9 cellular contexts compared by ENCODE assay signal in genomic region chr11:6298605-6299004, GRCh38. TPM values are rescaled to one million over a fixed set of nuclear protein-coding genes. Genes with fewer than 3 reads are reported as not detected.
DNase-seq lines count a peak whose midpoint lies in the region; ATAC-seq and TF ChIP-seq lines count a peak whose summit lies in the region.
"Had no signal": no experiment of that assay in that cellular context is flagged by ENCODE, and none has a peak within 500 bp of the region (broad histone marks: within the 10 kb centered on the region; RNA-seq: fewer than 3 reads in every experiment).

No MANE protein-coding gene starts in this region.

- no peak overlapping the region for H3K27ac ChIP-seq in OCI-LY3 (ENCODE audit: low read length)
- H3K27ac ChIP-seq: BLaER1 treated with 17β-estradiol and CSF1 and Interleukin-3, amounts not matched to agents 10 nM and 100 nM had no signal

- peaks cover 23 to 36% of the 10 kb centered on the region in 2 donors for H3K27me3 Mint-ChIP-seq in effector memory CD8-positive, alpha-beta T cell

- DNase-seq in NCI-H2196 treated with DMSO at 0.1 percent for 48 hours (lab: John Stamatoyannopoulos, UW; ENCODE audit: unreplicated experiment): peak; percentile 13
- DNase-seq in NCI-H2196 (lab: John Stamatoyannopoulos, UW; ENCODE audit: unreplicated experiment): no peak
- no peak for DNase-seq in effector memory CD8-positive, alpha-beta T cell
- DNase-seq in omental fat pad (ENCODE audit: low spot score): no peak
- no peak for DNase-seq in inferior parietal cortex (ENCODE audit: extremely low spot score)

- H3K4me1 ChIP-seq in OCI-LY3 (ENCODE audit: low read length): no peaks in the 10 kb centered on the region
- H3K4me1 ChIP-seq: BLaER1 treated with 17β-estradiol and CSF1 and Interleukin-3, amounts not matched to agents 10 nM and 100 nM had no signal

- H3K9me3 Mint-ChIP-seq in effector memory CD8-positive, alpha-beta T cell: no peaks in the 10 kb centered on the region

- H3K27me3 ChIP-seq in OCI-LY3 (ENCODE audit: low read depth, low read length): no peaks in the 10 kb centered on the region
- H3K27me3 ChIP-seq: BLaER1 treated with 17β-estradiol and CSF1 and Interleukin-3, amounts not matched to agents 10 nM and 100 nM had no signal

- no peak overlapping the region for H3K4me3 ChIP-seq in OCI-LY3 (ENCODE audit: low read length)
- H3K4me3 ChIP-seq: BLaER1 treated with 17β-estradiol and CSF1 and Interleukin-3, amounts not matched to agents 10 nM and 100 nM had no signal

- ATAC-seq in HG02798 (IDR thresholded peaks at IDR 0.05; ENCODE audit: poor library complexity, unreplicated experiment) (peak; percentile 79), omental fat pad (ENCODE audit: low FRiP score) (peak; percentile 45), HG03045 (IDR thresholded peaks at IDR 0.05; ENCODE audit: unreplicated experiment) (no peak)
- ATAC-seq in effector memory CD8-positive, alpha-beta T cell (replicated peaks): peak; percentile 36

- no peak overlapping the region for H3K27ac Mint-ChIP-seq in effector memory CD8-positive, alpha-beta T cell

- H3K36me3 Mint-ChIP-seq in effector memory CD8-positive, alpha-beta T cell (ENCODE audit: insufficient read depth): no peaks in the 10 kb centered on the region

- H3K9ac ChIP-seq in OCI-LY3 (ENCODE audit: low read length): no peak overlapping the region
- H3K9ac ChIP-seq: BLaER1 treated with 17β-estradiol and CSF1 and Interleukin-3, amounts not matched to agents 10 nM and 100 nM had no signal

- no peaks in the 10 kb centered on the region for H3K36me3 ChIP-seq in OCI-LY3 (replicated peaks; ENCODE audit: low read depth, low read length)
- H3K36me3 ChIP-seq: BLaER1 treated with 17β-estradiol and CSF1 and Interleukin-3, amounts not matched to agents 10 nM and 100 nM had no signal

- no peaks in the 10 kb centered on the region for H3K79me2 ChIP-seq in OCI-LY3 (ENCODE audit: low read length)

- H3K9me3 ChIP-seq in OCI-LY3 (ENCODE audit: insufficient read depth, low read length): no peaks in the 10 kb centered on the region
- H3K9me3 ChIP-seq: BLaER1 treated with 17β-estradiol and CSF1 and Interleukin-3, amounts not matched to agents 10 nM and 100 nM had no signal

- no peaks in the 10 kb centered on the region for H3K4me1 Mint-ChIP-seq in effector memory CD8-positive, alpha-beta T cell (ENCODE audit: low read depth in 2 of 2)

- H4K20me1 ChIP-seq in OCI-LY3 (ENCODE audit: insufficient read depth, low read length): no peaks in the 10 kb centered on the region
- H4K20me1 ChIP-seq: BLaER1 treated with 17β-estradiol and CSF1 and Interleukin-3, amounts not matched to agents 10 nM and 100 nM had no signal

- TF ChIP-seq CTCF in OCI-LY3 (IDR thresholded peaks at IDR 0.05; ENCODE audit: low read depth, low read length) (peak; percentile 65), omental fat pad (IDR thresholded peaks at IDR 0.05) (no peak)

- no peak overlapping the region for H3K4me3 Mint-ChIP-seq in effector memory CD8-positive, alpha-beta T cell

- H2AFZ ChIP-seq in OCI-LY3 (ENCODE audit: low read depth, low read length): no peak overlapping the region

- no peak overlapping the region for H3K4me2 ChIP-seq in OCI-LY3 (ENCODE audit: low read length)
- H3K4me2 ChIP-seq: BLaER1 treated with 17β-estradiol and CSF1 and Interleukin-3, amounts not matched to agents 10 nM and 100 nM had no signal

RNA-seq across cellular contexts. Expression of gene CAVIN3, which starts 21.7 kb away (rescaled TPM):
- total RNA-seq in omental fat pad: 100 to 1,000 TPM in 2 of 4 donors, 10 to 100 TPM in 2; 78.7 to 209 (median 139) TPM

RNA-seq across cellular contexts. Expression of gene CCKBR, which starts 39.0 kb away (rescaled TPM):
- total RNA-seq in omental fat pad: not detected

RNA-seq across cellular contexts. Expression of gene CNGA4, which starts 59.7 kb away (rescaled TPM):
- total RNA-seq in omental fat pad: under 1 TPM in 1 of 4 donors, not detected in 3; 0.28 TPM
